8 cellular contexts compared by ENCODE assay signal in genomic region chr20:48787861-48788375, GRCh38. TPM values are rescaled to one million over a fixed set of nuclear protein-coding genes. Genes with fewer than 3 reads are reported as not detected.
A peak's percentile ranks its signal among the peaks of the same experiment; 100 is the strongest.
DNase-seq lines count a peak whose midpoint lies in the region; ATAC-seq and TF ChIP-seq lines count a peak whose summit lies in the region.

No MANE protein-coding gene starts in this region.

- H3K36me3 Mint-ChIP-seq in endothelial cell (ENCODE audit: low read depth, unreplicated experiment) = peaks cover 29% of the 10 kb centered on the region
- peaks cover 4 to 23% of the 10 kb centered on the region in 2 donors for H3K36me3 Mint-ChIP-seq in stimulated activated naive B cell treated with anti-CD40 and anti-IgM and Interleukin-4, amounts not matched to agents 10 μg/mL and 1 μg/mL and 100 μg/mL, for 72 hours
- H3K36me3 Mint-ChIP-seq in mesothelial cell of epicardium = no peaks in the 10 kb centered on the region

- H3K27me3 Mint-ChIP-seq in endothelial cell (ENCODE audit: unreplicated experiment) (peaks cover 8% of the 10 kb centered on the region), mesothelial cell of epicardium (ENCODE audit: low read depth) (peaks cover 9% of the 10 kb centered on the region)
- no peaks in the 10 kb centered on the region for H3K27me3 Mint-ChIP-seq in stimulated activated naive B cell treated with anti-CD40 and anti-IgM and Interleukin-4, amounts not matched to agents 10 μg/mL and 1 μg/mL and 100 μg/mL, for 72 hours

- H3K27ac ChIP-seq in Peyer's patch = peak overlapping the region; percentile 4 to 66 (median 32)

- no peak for TF ChIP-seq POLR2A in Peyer's patch (IDR thresholded peaks at IDR 0.05)

- H3K9me3 Mint-ChIP-seq in endothelial cell (ENCODE audit: unreplicated experiment) = no peaks in the 10 kb centered on the region
- peaks cover 0 to 7% of the 10 kb centered on the region in 2 donors for H3K9me3 Mint-ChIP-seq in stimulated activated naive B cell treated with anti-CD40 and anti-IgM and Interleukin-4, amounts not matched to agents 10 μg/mL and 1 μg/mL and 100 μg/mL, for 72 hours
- H3K9me3 Mint-ChIP-seq in mesothelial cell of epicardium = no peaks in the 10 kb centered on the region

- no peaks in the 10 kb centered on the region for H3K36me3 ChIP-seq in Peyer's patch

- peak overlapping the region; percentile 61 for H3K4me3 Mint-ChIP-seq in endothelial cell (ENCODE audit: unreplicated experiment)
- peak overlapping the region; percentile 49 to 54 for H3K4me3 Mint-ChIP-seq in stimulated activated naive B cell treated with anti-CD40 and anti-IgM and Interleukin-4, amounts not matched to agents 10 μg/mL and 1 μg/mL and 100 μg/mL, for 72 hours
- no peak overlapping the region for H3K4me3 Mint-ChIP-seq in mesothelial cell of epicardium

- H3K4me1 ChIP-seq in Peyer's patch = peaks cover 0 to 26% (median 16%) of the 10 kb centered on the region in 4 donors

- H3K27ac Mint-ChIP-seq in endothelial cell (ENCODE audit: unreplicated experiment) (no peak overlapping the region), mesothelial cell of epicardium (no peak overlapping the region)
- peak overlapping the region; percentile 85 for H3K27ac Mint-ChIP-seq in stimulated activated naive B cell treated with anti-CD40 and anti-IgM and Interleukin-4, amounts not matched to agents 10 μg/mL and 1 μg/mL and 100 μg/mL, for 72 hours

- H3K4me1 Mint-ChIP-seq in endothelial cell (ENCODE audit: unreplicated experiment) (peaks cover 71% of the 10 kb centered on the region), mesothelial cell of epicardium (peaks cover 8% of the 10 kb centered on the region)
- peaks cover 0 to 56% of the 10 kb centered on the region in 2 donors for H3K4me1 Mint-ChIP-seq in stimulated activated naive B cell treated with anti-CD40 and anti-IgM and Interleukin-4, amounts not matched to agents 10 μg/mL and 1 μg/mL and 100 μg/mL, for 72 hours

- ATAC-seq in GM18907 (IDR thresholded peaks at IDR 0.05; ENCODE audit: unreplicated experiment) (peak; percentile 24), GM18867 (IDR thresholded peaks at IDR 0.05; ENCODE audit: unreplicated experiment) (no peak)
- ATAC-seq in stimulated activated naive B cell treated with anti-CD40 and anti-IgM and Interleukin-4, amounts not matched to agents 10 μg/mL and 1 μg/mL and 100 μg/mL, for 72 hours (replicated peaks) = peak; percentile 17

- H3K27me3 ChIP-seq in Peyer's patch = no peaks in the 10 kb centered on the region

- H3K4me3 ChIP-seq in Peyer's patch = no peak overlapping the region

- no peak for TF ChIP-seq CTCF in Peyer's patch (IDR thresholded peaks at IDR 0.05)
- no peak for TF ChIP-seq CTCF in endothelial cell (IDR thresholded peaks at IDR 0.05; ENCODE audit: unreplicated experiment)
- TF ChIP-seq CTCF in mesothelial cell of epicardium (IDR thresholded peaks at IDR 0.05; ENCODE audit: unreplicated experiment) = no peak

- DNase-seq in AG08395 (ENCODE audit: low spot score) = peak; percentile 73
- DNase-seq in Peyer's patch = peak in 1 of 3 donors; percentile 30
- no peak for DNase-seq in endothelial cell (ENCODE audit: low spot score)
- DNase-seq in stimulated activated naive B cell treated with anti-CD40 and anti-IgM and Interleukin-4, amounts not matched to agents 10 μg/mL and 1 μg/mL and 100 μg/mL, for 72 hours = no peak
- DNase-seq in DMS114 treated with DMSO at 0.1 percent for 48 hours (lab: John Stamatoyannopoulos, UW; ENCODE audit: unreplicated experiment) = no peak
- DNase-seq in mesothelial cell of epicardium (ENCODE audit: low spot score in 2 of 2, unreplicated experiment in 2 of 2) = no peak

- no peaks in the 10 kb centered on the region for H3K9me3 ChIP-seq in Peyer's patch

RNA-seq across cellular contexts. Expression of gene PREX1, which starts 39.9 kb away (rescaled TPM):
- total RNA-seq in Peyer's patch (100 to 1,000 TPM in 1 of 4 donors, 10 to 100 TPM in 2, 1 to 10 TPM in 1; 9.9 to 150 (median 18.4) TPM), endothelial cell (ENCODE audit: unreplicated experiment) (248 TPM), mesothelial cell of epicardium (7.9 to 8.6 TPM (median 8.3 TPM) in 3 replicates)
